In genomic region chr5:103778915-103779314, GRCh38 we compare ENCODE assay signal across 34 cellular contexts.
"Had no signal": no experiment of that assay in that cellular context is flagged by ENCODE, and none has a peak within 500 bp of the region (broad histone marks: within the 10 kb centered on the region; RNA-seq: fewer than 3 reads in every experiment).

No MANE protein-coding gene starts in this region.

- H3K4me1 Mint-ChIP-seq: activated B cell treated with CpG ODN at 0.5 μM for 24 hours; activated CD4-positive, alpha-beta T cell treated with anti-CD3 and anti-CD28 coated beads, Interleukin-2, amount 10 ng/mL, durations not matched to agents 24 days and 14 days; activated naive CD8-positive, alpha-beta T cell treated with anti-CD3 and anti-CD28 coated beads for 36 hours; activated T-helper 17 cell treated with anti-CD3 and anti-CD28 coated beads, Interleukin-2, amount 50 U/mL, for 72 hours had no signal

- ATAC-seq: activated CD8-positive, alpha-beta T cell treated with anti-CD3 and anti-CD28 coated beads for 36 hours; activated naive CD4-positive, alpha-beta T cell treated with anti-CD3 and anti-CD28 coated beads, Interleukin-2, amount 50 U/mL, for 72 hours; activated T-cell treated with anti-CD3 and anti-CD28 coated beads, Interleukin-2, amount 50 U/mL, for 4 hours; activated T-cell treated with anti-CD3 and anti-CD28 coated beads, Interleukin-2, amount 50 U/mL, for 72 hours; activated T-helper 17 cell treated with anti-CD3 and anti-CD28 coated beads, Interleukin-2, amount 50 U/mL, for 72 hours; body of pancreas had no signal

- H3K9me3 ChIP-seq: adrenal gland, body of pancreas had no signal

- H3K27ac Mint-ChIP-seq: activated B cell treated with CpG ODN at 0.5 μM for 24 hours; activated CD4-positive, alpha-beta memory T cell treated with anti-CD3 and anti-CD28 coated beads for 36 hours; activated CD4-positive, alpha-beta T cell treated with anti-CD3 and anti-CD28 coated beads, Interleukin-2, amount 10 ng/mL, durations not matched to agents 24 days and 14 days; activated CD8-positive, alpha-beta T cell treated with anti-CD3 and anti-CD28 coated beads for 36 hours; activated naive CD4-positive, alpha-beta T cell treated with anti-CD3 and anti-CD28 coated beads for 36 hours; activated naive CD4-positive, alpha-beta T cell treated with anti-CD3 and anti-CD28 coated beads, Interleukin-2, amount 50 U/mL, for 72 hours; activated naive CD8-positive, alpha-beta T cell treated with anti-CD3 and anti-CD28 coated beads for 36 hours; activated T-cell treated with anti-CD3 and anti-CD28 coated beads, Interleukin-2, amount 50 U/mL, for 72 hours; activated T-helper 1 cell treated with anti-CD3 and anti-CD28 coated beads, Interleukin-12 subunit alpha, Interleukin-12 subunit beta, Interleukin-2, Interleukin-4 antibody, amounts not matched to agents 30 ng/mL and 10 ng/mL and 1 ng/mL, durations not matched to agents 14 hours and 24 hours and 36 hours; activated T-helper 17 cell treated with anti-CD3 and anti-CD28 coated beads, Interleukin-2, amount 50 U/mL, for 72 hours; T-helper 1 cell treated with Interleukin-12 subunit alpha and Interleukin-12 subunit beta and Interleukin-4 antibody, amounts not matched to agents 30 μg/mL and 1 μg/mL, for 36 hours; T-helper 2 cell treated with Interferon-gamma antibody and Interleukin-4, amounts not matched to agents 5 μg/mL and 100 μg/mL, for 36 hours had no signal

- H3K27ac ChIP-seq: adrenal gland, body of pancreas, brain microvascular endothelial cell, breast epithelium, VCaP had no signal

- DNase-seq: activated B cell treated with CpG ODN at 0.5 μM for 24 hours; activated CD4-positive, alpha-beta memory T cell treated with anti-CD3 and anti-CD28 coated beads for 36 hours; activated CD4-positive, alpha-beta T cell treated with anti-CD3 and anti-CD28 coated beads for 4 hours; activated CD4-positive, alpha-beta T cell treated with anti-CD3 and anti-CD28 coated beads, Interleukin-2, amount 10 ng/mL, durations not matched to agents 24 days and 14 days; activated CD4-positive, alpha-beta T cell treated with anti-CD3 and anti-CD28 coated beads, Interleukin-2, amount 50 U/mL, for 1 hour; activated CD4-positive, alpha-beta T cell treated with anti-CD3 and anti-CD28 coated beads, Interleukin-2, amount 50 U/mL, for 4 hours; activated CD4-positive, CD25-positive, alpha-beta regulatory T cell treated with anti-CD3 and anti-CD28 coated beads, Interleukin-2, amount 50 U/mL, for 72 hours; activated CD8-positive, alpha-beta memory T cell treated with anti-CD3 and anti-CD28 coated beads, Interleukin-2, amount 50 U/mL, for 4 hours; activated CD8-positive, alpha-beta T cell treated with anti-CD3 and anti-CD28 coated beads for 36 hours; activated effector memory CD4-positive, alpha-beta T cell treated with anti-CD3 and anti-CD28 coated beads, Interleukin-2, amount 50 U/mL, for 16 hours; activated gamma-delta T cell treated with Interleukin-2 at 50 U/mL for 16 hours; activated naive CD4-positive, alpha-beta T cell; activated naive CD4-positive, alpha-beta T cell treated with anti-CD3 and anti-CD28 coated beads for 36 hours; activated naive CD4-positive, alpha-beta T cell treated with anti-CD3 and anti-CD28 coated beads, Interleukin-2, amount 50 U/mL, for 16 hours; activated naive CD8-positive, alpha-beta T cell treated with anti-CD3 and anti-CD28 coated beads for 36 hours; activated T-cell treated with anti-CD3 and anti-CD28 coated beads for 4 hours; activated T-cell treated with anti-CD3 and anti-CD28 coated beads, Interleukin-2, amount 50 U/mL, for 1 hour; activated T-cell treated with anti-CD3 and anti-CD28 coated beads, Interleukin-2, amount 50 U/mL, for 4 hours; activated T-cell treated with anti-CD3 and anti-CD28 coated beads, Interleukin-2, amount 50 U/mL, for 72 hours; adrenal gland; amniotic stem cell; body of pancreas; brain microvascular endothelial cell; central memory CD4-positive, alpha-beta T cell; T-helper 1 cell; T-helper 2 cell; T-helper 9 cell had no signal

- H3K4me1 ChIP-seq: body of pancreas, breast epithelium had no signal

- H3K36me3 Mint-ChIP-seq: activated CD4-positive, alpha-beta memory T cell treated with anti-CD3 and anti-CD28 coated beads for 36 hours; activated naive CD4-positive, alpha-beta T cell treated with anti-CD3 and anti-CD28 coated beads, Interleukin-2, amount 50 U/mL, for 72 hours; activated naive CD8-positive, alpha-beta T cell treated with anti-CD3 and anti-CD28 coated beads for 36 hours had no signal

- H3K4me3 ChIP-seq: adrenal gland, body of pancreas, breast epithelium had no signal

- H3K27me3 Mint-ChIP-seq: activated B cell treated with CpG ODN at 0.5 μM for 24 hours; activated CD4-positive, alpha-beta memory T cell treated with anti-CD3 and anti-CD28 coated beads for 36 hours; activated CD4-positive, alpha-beta T cell treated with anti-CD3 and anti-CD28 coated beads, Interleukin-2, amount 10 ng/mL, durations not matched to agents 24 days and 14 days; activated CD8-positive, alpha-beta T cell treated with anti-CD3 and anti-CD28 coated beads for 36 hours; activated naive CD8-positive, alpha-beta T cell treated with anti-CD3 and anti-CD28 coated beads for 36 hours; activated T-helper 17 cell treated with anti-CD3 and anti-CD28 coated beads, Interleukin-2, amount 50 U/mL, for 72 hours had no signal

- H3K27me3 ChIP-seq: adrenal gland, body of pancreas, brain microvascular endothelial cell, breast epithelium had no signal

- H3K36me3 ChIP-seq: adrenal gland, brain microvascular endothelial cell, breast epithelium had no signal

- H3K9me3 Mint-ChIP-seq: activated naive CD4-positive, alpha-beta T cell treated with anti-CD3 and anti-CD28 coated beads for 36 hours; activated naive CD8-positive, alpha-beta T cell treated with anti-CD3 and anti-CD28 coated beads for 36 hours had no signal

- H3K4me3 Mint-ChIP-seq: activated B cell treated with CpG ODN at 0.5 μM for 24 hours; activated CD4-positive, alpha-beta memory T cell treated with anti-CD3 and anti-CD28 coated beads for 36 hours; activated CD4-positive, alpha-beta T cell treated with anti-CD3 and anti-CD28 coated beads, Interleukin-2, amount 10 ng/mL, durations not matched to agents 24 days and 14 days; activated CD8-positive, alpha-beta T cell treated with anti-CD3 and anti-CD28 coated beads for 36 hours; activated naive CD4-positive, alpha-beta T cell treated with anti-CD3 and anti-CD28 coated beads for 36 hours; activated naive CD8-positive, alpha-beta T cell treated with anti-CD3 and anti-CD28 coated beads for 36 hours; activated T-cell treated with anti-CD3 and anti-CD28 coated beads, Interleukin-2, amount 50 U/mL, for 4 hours; activated T-cell treated with anti-CD3 and anti-CD28 coated beads, Interleukin-2, amount 50 U/mL, for 72 hours; activated T-helper 1 cell treated with anti-CD3 and anti-CD28 coated beads, Interleukin-12 subunit alpha, Interleukin-12 subunit beta, Interleukin-2, Interleukin-4 antibody, amounts not matched to agents 30 ng/mL and 10 ng/mL and 1 ng/mL, durations not matched to agents 14 hours and 24 hours and 36 hours; activated T-helper 17 cell treated with anti-CD3 and anti-CD28 coated beads, Interleukin-2, amount 50 U/mL, for 72 hours; T-helper 1 cell treated with Interleukin-12 subunit alpha and Interleukin-12 subunit beta and Interleukin-4 antibody, amounts not matched to agents 30 μg/mL and 1 μg/mL, for 36 hours; T-helper 2 cell treated with Interferon-gamma antibody and Interleukin-4, amounts not matched to agents 5 μg/mL and 100 μg/mL, for 36 hours had no signal
